Comparison of ENCODE assay signal across 1 cellular context in genomic region chr17:2814049-2814448, GRCh38.
TF ChIP-seq lines count a peak whose summit lies in the region.

No MANE protein-coding gene starts in this region.

TF ChIP-seq in HepG2, 621 proteins besides CTCF, POLR2A, EP300 and RAD21 (continued from another document):
- no peak for TF ChIP-seq ZBED4 (CRISPR knock-in tag; IDR thresholded peaks at IDR 0.05; ENCODE audit: borderline replicate concordance)
